28 cellular contexts compared by ENCODE assay signal in genomic region chr22:29218758-29219408, GRCh38. TPM values are rescaled to one million over a fixed set of nuclear protein-coding genes. Genes with fewer than 3 reads are reported as not detected.
"Had no signal": no experiment of that assay in that cellular context is flagged by ENCODE, and none has a peak within 500 bp of the region (broad histone marks: within the 10 kb centered on the region; RNA-seq: fewer than 3 reads in every experiment).

No MANE protein-coding gene starts in this region.

- H3K4me1 Mint-ChIP-seq: activated naive CD8-positive, alpha-beta T cell treated with anti-CD3 and anti-CD28 coated beads, Interleukin-2, amount 10 ng/mL, durations not matched to agents 7 days and 5 days; central memory CD8-positive, alpha-beta T cell; mesothelial cell of epicardium had no signal

- H3K36me3 ChIP-seq: breast epithelium, colonic mucosa, gastroesophageal sphincter, heart left ventricle, neural progenitor cell, thyroid gland, upper lobe of right lung had no signal

- H3K4me3 Mint-ChIP-seq: activated naive CD8-positive, alpha-beta T cell treated with anti-CD3 and anti-CD28 coated beads, Interleukin-2, amount 10 ng/mL, durations not matched to agents 7 days and 5 days; central memory CD8-positive, alpha-beta T cell; endodermal cell; mesothelial cell of epicardium; naive thymus-derived CD8-positive, alpha-beta T cell; neural progenitor cell; stimulated activated naive CD8-positive, alpha-beta T cell treated with anti-CD3 and anti-CD28 coated beads, Interleukin-15, Interleukin-2, amounts not matched to agents 100 ng/mL and 50 ng/mL, for 24 hours; T-helper 1 cell treated with Interleukin-12 subunit alpha and Interleukin-12 subunit beta and Interleukin-4 antibody, amounts not matched to agents 30 μg/mL and 1 μg/mL, for 36 hours; WTC11 had no signal

- H3K27me3 ChIP-seq: breast epithelium, colonic mucosa, gastroesophageal sphincter, heart left ventricle, neural progenitor cell, thyroid gland, upper lobe of right lung had no signal

- H3K36me3 Mint-ChIP-seq: activated naive CD8-positive, alpha-beta T cell treated with anti-CD3 and anti-CD28 coated beads, Interleukin-2, amount 10 ng/mL, durations not matched to agents 7 days and 5 days; mesothelial cell of epicardium; naive thymus-derived CD8-positive, alpha-beta T cell; WTC11 had no signal

- H3K27me3 Mint-ChIP-seq: activated naive CD8-positive, alpha-beta T cell treated with anti-CD3 and anti-CD28 coated beads, Interleukin-2, amount 10 ng/mL, durations not matched to agents 7 days and 5 days; central memory CD8-positive, alpha-beta T cell; naive thymus-derived CD8-positive, alpha-beta T cell had no signal

- H3K9me3 ChIP-seq: breast epithelium, colonic mucosa, gastroesophageal sphincter, heart left ventricle, thyroid gland, upper lobe of right lung had no signal

- H3K27ac Mint-ChIP-seq: activated naive CD8-positive, alpha-beta T cell treated with anti-CD3 and anti-CD28 coated beads, Interleukin-2, amount 10 ng/mL, durations not matched to agents 7 days and 5 days; activated T-helper 2 cell treated with anti-CD3 and anti-CD28 coated beads, Interferon-gamma antibody, Interleukin-2, Interleukin-4, amounts not matched to agents 10 μg/mL and 5 μg/mL and 100 μg/mL, durations not matched to agents 14 hours and 24 hours and 36 hours; mesothelial cell of epicardium; naive thymus-derived CD8-positive, alpha-beta T cell; stimulated activated naive CD8-positive, alpha-beta T cell treated with anti-CD3 and anti-CD28 coated beads, Interleukin-15, Interleukin-2, amounts not matched to agents 100 ng/mL and 50 ng/mL, for 24 hours; T-helper 1 cell treated with Interleukin-12 subunit alpha and Interleukin-12 subunit beta and Interleukin-4 antibody, amounts not matched to agents 30 μg/mL and 1 μg/mL, for 36 hours; WTC11 had no signal

- ATAC-seq: gastroesophageal sphincter; heart left ventricle; left lobe of liver; naive thymus-derived CD8-positive, alpha-beta T cell; right cardiac atrium; upper lobe of right lung; WTC11 had no signal

- H3K4me2 ChIP-seq: neural progenitor cell had no signal

- H3K79me2 ChIP-seq: parathyroid adenoma had no signal

- H3K4me1 ChIP-seq: breast epithelium, colonic mucosa, heart left ventricle, parathyroid adenoma, thyroid gland had no signal

- H2AFZ ChIP-seq: neural progenitor cell, parathyroid adenoma had no signal

- H3K9me3 Mint-ChIP-seq: activated naive CD8-positive, alpha-beta T cell treated with anti-CD3 and anti-CD28 coated beads, Interleukin-2, amount 10 ng/mL, durations not matched to agents 7 days and 5 days; activated T-helper 2 cell treated with anti-CD3 and anti-CD28 coated beads, Interferon-gamma antibody, Interleukin-2, Interleukin-4, amounts not matched to agents 10 μg/mL and 5 μg/mL and 100 μg/mL, durations not matched to agents 14 hours and 24 hours and 36 hours; central memory CD8-positive, alpha-beta T cell; endodermal cell; mesothelial cell of epicardium; naive thymus-derived CD8-positive, alpha-beta T cell; neural progenitor cell; stimulated activated naive CD8-positive, alpha-beta T cell treated with anti-CD3 and anti-CD28 coated beads, Interleukin-15, Interleukin-2, amounts not matched to agents 100 ng/mL and 50 ng/mL, for 24 hours; T-helper 1 cell treated with Interleukin-12 subunit alpha and Interleukin-12 subunit beta and Interleukin-4 antibody, amounts not matched to agents 30 μg/mL and 1 μg/mL, for 36 hours; WTC11 had no signal

- FAIRE-seq: keratinocyte had no signal

- H3K27ac ChIP-seq: breast epithelium, colonic mucosa, gastroesophageal sphincter, heart left ventricle, neural progenitor cell, parathyroid adenoma, thyroid gland, upper lobe of right lung had no signal

- H3K9ac ChIP-seq: neural progenitor cell, parathyroid adenoma had no signal

- H3K4me3 ChIP-seq: breast epithelium, colonic mucosa, gastroesophageal sphincter, heart left ventricle, neural progenitor cell, thyroid gland, upper lobe of right lung had no signal

- DNase-seq: activated naive CD4-positive, alpha-beta T cell; activated naive CD8-positive, alpha-beta T cell treated with anti-CD3 and anti-CD28 coated beads, Interleukin-2, amount 10 ng/mL, durations not matched to agents 7 days and 5 days; activated T-cell treated with anti-CD3 and anti-CD28 coated beads, Interleukin-2, amount 50 U/mL, for 1 hour; amniotic stem cell; colonic mucosa; heart left ventricle; mammary epithelial cell; naive thymus-derived CD8-positive, alpha-beta T cell; right cardiac atrium; stimulated activated CD4-positive, alpha-beta T cell treated with anti-CD3 and anti-CD28 coated beads, Interleukin-1b, Interleukin-23, amount 100 ng/mL, for 48 hours; substantia nigra; T1000; thyroid gland; upper lobe of right lung had no signal

RNA-seq across cellular contexts. Expression of gene EMID1, which starts 13.2 kb away (rescaled TPM):
- total RNA-seq: activated naive CD8-positive, alpha-beta T cell treated with anti-CD3 and anti-CD28 coated beads, Interleukin-2, amount 10 ng/mL, durations not matched to agents 7 days and 5 days; naive thymus-derived CD8-positive, alpha-beta T cell; pulmonary artery endothelial cell had no signal
- polyA plus RNA-seq: keratinocyte; mammary epithelial cell; naive thymus-derived CD8-positive, alpha-beta T cell had no signal
